Comparison of ENCODE assay signal across 34 cellular contexts in genomic region chr2:171800639-171801038, GRCh38.
"Had no signal": no experiment of that assay in that cellular context is flagged by ENCODE, and none has a peak within 500 bp of the region (broad histone marks: within the 10 kb centered on the region; RNA-seq: fewer than 3 reads in every experiment).

No MANE protein-coding gene starts in this region.

- ATAC-seq: activated CD8-positive, alpha-beta T cell treated with anti-CD3 and anti-CD28 coated beads for 36 hours; activated T-cell treated with anti-CD3 and anti-CD28 coated beads, Interleukin-2, amount 50 U/mL, for 72 hours; activated T-helper 17 cell treated with anti-CD3 and anti-CD28 coated beads, Interleukin-2, amount 50 U/mL, for 72 hours; PC-3; Right ventricle myocardium inferior; SK-N-SH treated with all-trans-retinoic acid at 6 μM for 48 hours had no signal

- H3K9me3 Mint-ChIP-seq: activated B cell treated with CpG ODN at 0.5 μM for 24 hours; activated CD8-positive, alpha-beta T cell treated with anti-CD3 and anti-CD28 coated beads for 36 hours; activated naive CD8-positive, alpha-beta T cell treated with anti-CD3 and anti-CD28 coated beads for 36 hours; activated T-cell treated with anti-CD3 and anti-CD28 coated beads, Interleukin-2, amount 50 U/mL, for 72 hours; activated T-helper 17 cell treated with anti-CD3 and anti-CD28 coated beads, Interleukin-2, amount 50 U/mL, for 72 hours; central memory CD8-positive, alpha-beta T cell had no signal

- H3K4me3 ChIP-seq: Peyer's patch had no signal

- DNase-seq: activated B cell treated with CpG ODN at 0.5 μM for 24 hours; activated CD4-positive, alpha-beta T cell treated with anti-CD3 and anti-CD28 coated beads for 1 hour; activated CD4-positive, alpha-beta T cell treated with anti-CD3 and anti-CD28 coated beads for 48 hours; activated CD8-positive, alpha-beta T cell treated with anti-CD3 and anti-CD28 coated beads for 36 hours; activated effector memory CD4-positive, alpha-beta T cell treated with anti-CD3 and anti-CD28 coated beads, Interleukin-2, amount 50 U/mL, for 16 hours; activated naive CD4-positive, alpha-beta T cell; activated naive CD4-positive, alpha-beta T cell treated with anti-CD3 and anti-CD28 coated beads, Interleukin-2, amount 50 U/mL, for 16 hours; activated naive CD8-positive, alpha-beta T cell treated with anti-CD3 and anti-CD28 coated beads for 36 hours; activated T-cell treated with anti-CD3 and anti-CD28 coated beads, Interleukin-2, amount 50 U/mL, for 1 hour; activated T-cell treated with anti-CD3 and anti-CD28 coated beads, Interleukin-2, amount 50 U/mL, for 72 hours; amygdala; brain microvascular endothelial cell; MM.1S; MV-4-11; NCI-H1092; NCI-H1436 treated with DMSO at 0.1 percent for 48 hours; NCI-H1694 treated with DMSO at 0.1 percent for 48 hours; NCI-H2029; NCI-H510A; NCI-H526; NCI-H748 treated with DMSO at 0.1 percent for 48 hours; NK-92 treated with Interleukin-12 subunit alpha and Interleukin-12 subunit beta, amount 100 ng/mL, for 24 hours; PC-3; Peyer's patch; SIG-M5; T-helper 1 cell; T-helper 2 cell; T-helper 9 cell had no signal

- H3K27me3 Mint-ChIP-seq: activated B cell treated with CpG ODN at 0.5 μM for 24 hours; activated CD8-positive, alpha-beta T cell treated with anti-CD3 and anti-CD28 coated beads for 36 hours; activated naive CD8-positive, alpha-beta T cell treated with anti-CD3 and anti-CD28 coated beads for 36 hours; activated T-helper 17 cell treated with anti-CD3 and anti-CD28 coated beads, Interleukin-2, amount 50 U/mL, for 72 hours; central memory CD8-positive, alpha-beta T cell had no signal

- H3K36me3 ChIP-seq: brain microvascular endothelial cell had no signal

- H3K4me3 Mint-ChIP-seq: activated B cell treated with CpG ODN at 0.5 μM for 24 hours; activated CD8-positive, alpha-beta T cell treated with anti-CD3 and anti-CD28 coated beads for 36 hours; activated naive CD8-positive, alpha-beta T cell treated with anti-CD3 and anti-CD28 coated beads for 36 hours; activated T-cell treated with anti-CD3 and anti-CD28 coated beads, Interleukin-2, amount 50 U/mL, for 72 hours; activated T-helper 17 cell treated with anti-CD3 and anti-CD28 coated beads, Interleukin-2, amount 50 U/mL, for 72 hours; central memory CD8-positive, alpha-beta T cell had no signal

- H3K36me3 Mint-ChIP-seq: activated naive CD8-positive, alpha-beta T cell treated with anti-CD3 and anti-CD28 coated beads for 36 hours had no signal

- H3K4me1 Mint-ChIP-seq: activated B cell treated with CpG ODN at 0.5 μM for 24 hours; activated T-helper 17 cell treated with anti-CD3 and anti-CD28 coated beads, Interleukin-2, amount 50 U/mL, for 72 hours; central memory CD8-positive, alpha-beta T cell had no signal

- H3K27ac Mint-ChIP-seq: activated B cell treated with CpG ODN at 0.5 μM for 24 hours; activated CD8-positive, alpha-beta T cell treated with anti-CD3 and anti-CD28 coated beads for 36 hours; activated naive CD8-positive, alpha-beta T cell treated with anti-CD3 and anti-CD28 coated beads for 36 hours; activated T-cell treated with anti-CD3 and anti-CD28 coated beads, Interleukin-2, amount 50 U/mL, for 72 hours; activated T-helper 17 cell treated with anti-CD3 and anti-CD28 coated beads, Interleukin-2, amount 50 U/mL, for 72 hours had no signal

- H3K27me3 ChIP-seq: brain microvascular endothelial cell, Peyer's patch had no signal

- H3K27ac ChIP-seq: brain microvascular endothelial cell, Peyer's patch, RWPE1, VCaP had no signal

- H3K9me3 ChIP-seq: Peyer's patch had no signal
